In genomic region chr10:95648138-95648537, GRCh38 we compare ENCODE assay signal across 6 cellular contexts.
"Had no signal": no experiment of that assay in that cellular context is flagged by ENCODE, and none has a peak within 500 bp of the region (broad histone marks: within the 10 kb centered on the region; RNA-seq: fewer than 3 reads in every experiment).

No MANE protein-coding gene starts in this region.

- H3K4me3 ChIP-seq: K562 had no signal

- ATAC-seq: K562 had no signal

- H3K27ac ChIP-seq: HL-60 had no signal

- DNase-seq: IMR-90, KBM-7, KG1 had no signal

- FAIRE-seq: HTR-8/SVneo, K562 had no signal
